9 cellular contexts compared by ENCODE assay signal in genomic region chr6:26043389-26044139, GRCh38. TPM values are rescaled to one million over a fixed set of nuclear protein-coding genes. Genes with fewer than 3 reads are reported as not detected.
A peak's percentile ranks its signal among the peaks of the same experiment; 100 is the strongest.
DNase-seq lines count a peak whose midpoint lies in the region; ATAC-seq and TF ChIP-seq lines count a peak whose summit lies in the region.
"Had no signal": no experiment of that assay in that cellular context is flagged by ENCODE, and none has a peak within 500 bp of the region (broad histone marks: within the 10 kb centered on the region; RNA-seq: fewer than 3 reads in every experiment).

No MANE protein-coding gene starts in this region.

- intact Hi-C loops in adrenal gland (cut with DNase I) (no loop called here), Right ventricle myocardium superior (cut with DNase I) (loop anchor here (5.0 kb wide), 1 partner anchor 169 kb away; no protein-coding TSS in a partner anchor), posterior vena cava (cut with DNase I) (no loop called here)

- DNase-seq in C1 segment of cervical spinal cord (lab: John Stamatoyannopoulos, UW) (peak in 13 of 14 donors; percentile 2 to 96 (median 63)), SK-MEL-5 (ENCODE audit: low read depth, low spot score) (peak; percentile 99), adrenal gland (peak; percentile 76 to 94 (median 87)), Right ventricle myocardium superior (peak; percentile 68), posterior vena cava (ENCODE audit: low spot score) (peak; percentile 87), GM19240 (ENCODE audit: insufficient read length, low spot score) (no peak)

- H3K4me3 ChIP-seq in adrenal gland: peak overlapping the region in 3 of 4 donors; percentile 3 to 56 (median 42)
- H3K4me3 ChIP-seq: SK-N-MC had no signal

- 0 to 9% (median 1%) methylated on average over 21 to 32 of the region's 32 CpGs for WGBS in adrenal gland, 4 donors

- no peak for TF ChIP-seq CTCF in adrenal gland (IDR thresholded peaks at IDR 0.05)

- peak overlapping the region; percentile 78 to 98 (median 97) for H3K27ac ChIP-seq in adrenal gland
- H3K27ac ChIP-seq: SK-N-MC had no signal

- TF ChIP-seq POLR2A in adrenal gland (IDR thresholded peaks at IDR 0.05): peak; percentile 100

- H3K9me3 ChIP-seq in adrenal gland (replicated peaks in 1 of 3): no peaks in the 10 kb centered on the region

- H3K27me3 ChIP-seq in adrenal gland: no peaks in the 10 kb centered on the region

- in situ Hi-C loops in SK-MEL-5 (cut with HindIII; ENCODE audit: low pct_unique_long_range_greater_than_20kb, low sequenced_read_pairs): no loop called here

- no peaks in the 10 kb centered on the region for H3K36me3 ChIP-seq in adrenal gland (replicated peaks in 1 of 2)

- H3K4me1 ChIP-seq in adrenal gland (replicated peaks in 1 of 2): peaks cover 4 to 15% of the 10 kb centered on the region in 2 donors

- peak; percentile 54 for ATAC-seq in GM19372 (IDR thresholded peaks at IDR 0.05; ENCODE audit: low read depth, unreplicated experiment)
- ATAC-seq in HG03469 (IDR thresholded peaks at IDR 0.05; ENCODE audit: unreplicated experiment): peak; percentile 44
- ATAC-seq in Right ventricle myocardium superior (ENCODE audit: poor library complexity): peak; percentile 88

RNA-seq across cellular contexts. Expression of gene HFE, which starts 43.7 kb away (rescaled TPM):
- 15.8 and 16.1 TPM in 2 replicates for total RNA-seq in SK-MEL-5 (2014; rRNA removed; shearing (Covaris generic))
- polyA plus RNA-seq in SK-MEL-5 (2015; cell fraction: cytosol; rRNA removed): 16.0 and 25.4 TPM in 2 replicates
- polyA plus RNA-seq in SK-MEL-5 (2015; cell fraction: nucleus; rRNA removed): 22.9 and 27.6 TPM in 2 replicates
- 10 to 100 TPM; 12.9 to 32.1 (median 23.6) TPM for total RNA-seq in adrenal gland
- 10 to 100 TPM in 1 of 3 donors, 1 to 10 TPM in 2; 6.2 to 15.9 (median 6.4) TPM for polyA plus RNA-seq in adrenal gland
- total RNA-seq in Right ventricle myocardium superior: 5.2 TPM
- total RNA-seq in posterior vena cava: 10 to 100 TPM in 1 of 2 donors, 1 to 10 TPM in 1; 5.5 to 11.8 TPM
